33 cellular contexts compared by ENCODE assay signal in the genomic region with DNA sequence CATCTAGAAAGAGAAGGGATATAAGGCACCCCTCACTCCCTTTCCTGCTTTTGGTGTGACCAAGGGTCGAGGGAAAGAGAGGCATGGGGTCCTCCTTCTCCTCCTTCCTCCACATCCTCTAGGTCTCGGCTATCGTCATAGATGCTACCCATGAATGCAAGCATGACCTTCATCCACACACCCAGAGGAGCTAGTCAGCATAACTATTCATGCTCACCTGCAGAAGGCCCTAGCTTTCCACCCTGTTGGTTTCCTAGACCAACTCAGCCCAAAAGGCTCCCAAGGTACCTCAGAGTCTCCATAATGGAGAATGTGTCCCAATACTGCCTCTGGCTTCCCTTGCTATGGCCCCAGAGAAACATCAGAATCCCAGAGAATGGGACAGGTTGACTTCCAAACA.
"Had no signal": no experiment of that assay in that cellular context is flagged by ENCODE, and none has a peak within 500 bp of the region (broad histone marks: within the 10 kb centered on the region; RNA-seq: fewer than 3 reads in every experiment).

No MANE protein-coding gene starts in this region.

- FAIRE-seq: astrocyte, TTC549 had no signal

- DNase-seq: activated B cell treated with CpG ODN at 0.5 μM for 24 hours; activated CD4-positive, alpha-beta memory T cell treated with anti-CD3 and anti-CD28 coated beads for 36 hours; activated CD4-positive, alpha-beta T cell treated with anti-CD3 and anti-CD28 coated beads for 4 hours; activated CD4-positive, alpha-beta T cell treated with anti-CD3 and anti-CD28 coated beads, Interleukin-2, amount 10 ng/mL, durations not matched to agents 24 days and 14 days; activated CD4-positive, alpha-beta T cell treated with anti-CD3 and anti-CD28 coated beads, Interleukin-2, amount 50 U/mL, for 1 hour; activated CD4-positive, alpha-beta T cell treated with anti-CD3 and anti-CD28 coated beads, Interleukin-2, amount 50 U/mL, for 4 hours; activated CD4-positive, CD25-positive, alpha-beta regulatory T cell treated with anti-CD3 and anti-CD28 coated beads, Interleukin-2, amount 50 U/mL, for 72 hours; activated CD8-positive, alpha-beta memory T cell treated with anti-CD3 and anti-CD28 coated beads, Interleukin-2, amount 50 U/mL, for 4 hours; activated CD8-positive, alpha-beta T cell treated with anti-CD3 and anti-CD28 coated beads for 36 hours; activated effector memory CD4-positive, alpha-beta T cell treated with anti-CD3 and anti-CD28 coated beads, Interleukin-2, amount 50 U/mL, for 16 hours; activated gamma-delta T cell treated with Interleukin-2 at 50 U/mL for 16 hours; activated naive CD4-positive, alpha-beta T cell; activated naive CD4-positive, alpha-beta T cell treated with anti-CD3 and anti-CD28 coated beads for 36 hours; activated naive CD4-positive, alpha-beta T cell treated with anti-CD3 and anti-CD28 coated beads, Interleukin-2, amount 50 U/mL, for 16 hours; activated naive CD8-positive, alpha-beta T cell treated with anti-CD3 and anti-CD28 coated beads for 36 hours; activated T-cell treated with anti-CD3 and anti-CD28 coated beads for 4 hours; activated T-cell treated with anti-CD3 and anti-CD28 coated beads, Interleukin-2, amount 50 U/mL, for 1 hour; activated T-cell treated with anti-CD3 and anti-CD28 coated beads, Interleukin-2, amount 50 U/mL, for 4 hours; activated T-cell treated with anti-CD3 and anti-CD28 coated beads, Interleukin-2, amount 50 U/mL, for 72 hours; adrenal gland; amniotic stem cell; aorta; body of pancreas; central memory CD4-positive, alpha-beta T cell; T-helper 2 cell; T-helper 9 cell had no signal

- H3K4me1 ChIP-seq: breast epithelium had no signal

- H3K4me3 ChIP-seq: adrenal gland, body of pancreas, breast epithelium had no signal

- H3K27ac ChIP-seq: adrenal gland, body of pancreas, brain microvascular endothelial cell, VCaP had no signal

- H3K9me3 ChIP-seq: adrenal gland had no signal

- H3K36me3 ChIP-seq: adrenal gland, brain microvascular endothelial cell, breast epithelium had no signal

- H3K27me3 ChIP-seq: adrenal gland, body of pancreas, brain microvascular endothelial cell, breast epithelium had no signal

- ATAC-seq: activated CD8-positive, alpha-beta T cell treated with anti-CD3 and anti-CD28 coated beads for 36 hours; activated naive CD4-positive, alpha-beta T cell treated with anti-CD3 and anti-CD28 coated beads, Interleukin-2, amount 50 U/mL, for 72 hours; activated T-cell treated with anti-CD3 and anti-CD28 coated beads, Interleukin-2, amount 50 U/mL, for 4 hours; activated T-cell treated with anti-CD3 and anti-CD28 coated beads, Interleukin-2, amount 50 U/mL, for 72 hours; activated T-helper 17 cell treated with anti-CD3 and anti-CD28 coated beads, Interleukin-2, amount 50 U/mL, for 72 hours; body of pancreas had no signal
